In the genomic region with DNA sequence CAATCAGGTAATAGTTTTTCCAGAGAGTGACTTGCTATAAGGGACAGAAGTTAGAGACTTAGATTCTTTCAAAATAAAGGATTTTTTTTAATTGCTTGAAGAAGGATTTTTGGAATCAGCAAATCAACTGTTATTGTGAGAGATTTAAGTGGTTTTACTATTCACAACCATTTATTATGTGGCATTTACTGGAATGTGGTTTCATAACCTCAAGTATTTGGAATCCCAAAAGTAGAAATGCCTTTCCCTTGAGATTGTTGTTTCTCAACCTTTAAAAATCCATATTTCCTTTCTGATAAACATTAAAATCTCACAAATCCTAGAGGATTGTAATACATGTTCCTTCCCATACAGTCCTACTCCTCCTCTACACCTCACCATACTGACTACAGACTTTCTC, we compare ENCODE assay signal across 10 cellular contexts. TPM values are rescaled to one million over a fixed set of nuclear protein-coding genes. Genes with fewer than 3 reads are reported as not detected.
A peak's percentile ranks its signal among the peaks of the same experiment; 100 is the strongest.
DNase-seq lines count a peak whose midpoint lies in the region; FAIRE-seq and TF ChIP-seq lines count a peak whose summit lies in the region.
"Had no signal": no experiment of that assay in that cellular context is flagged by ENCODE, and none has a peak within 500 bp of the region (broad histone marks: within the 10 kb centered on the region; RNA-seq: fewer than 3 reads in every experiment).

No MANE protein-coding gene starts in this region.

- no peak overlapping the region for H3K27ac ChIP-seq in endothelial cell of umbilical vein (ENCODE audit: insufficient read depth, low read depth, low read length)

- H3K4me3 ChIP-seq in endothelial cell of umbilical vein (replicated peaks in 1 of 3; ENCODE audit: insufficient read depth in 1 of 3, low read depth in 1 of 3, low read length in 3 of 3) (no peak overlapping the region), skeletal muscle satellite cell (ENCODE audit: low read length) (no peak overlapping the region), BE2C (ENCODE audit: low read depth, low read length) (no peak overlapping the region)

- H3K4me2 ChIP-seq in endothelial cell of umbilical vein (ENCODE audit: insufficient read depth, low read length): no peak overlapping the region
- peak overlapping the region; percentile 45 for H3K4me2 ChIP-seq in skeletal muscle satellite cell (ENCODE audit: low read length)

- CTCF ChIA-PET in endothelial cell of umbilical vein (lab: Charles Lee): no interaction called here
- CTCF ChIA-PET in GM10248 (lab: Yijun Ruan, JAX): interaction anchor here (0.8 to 1.3 kb wide), 2 partner anchors 9 to 101 kb away, joined by 3 to 4 read pairs; no protein-coding TSS in a partner anchor

- BruUV-seq in endothelial cell of umbilical vein (replicated peaks; lab: Mats Ljungman, UMichigan): no TSS peak

- peaks cover 54% of the 10 kb centered on the region for H3K79me2 ChIP-seq in endothelial cell of umbilical vein (ENCODE audit: control insufficient read depth, insufficient read depth, low read length)

- TF ChIP-seq CTCF in endothelial cell of umbilical vein (IDR thresholded peaks at IDR 0.05; ENCODE audit: extremely low read depth in 1 of 2, insufficient read depth in 1 of 2, low read depth in 1 of 2, low read length in 2 of 2): no peak
- TF ChIP-seq CTCF in GM10248 (IDR thresholded peaks at IDR 0.05; ENCODE audit: control extremely low read depth, extremely low read depth, low read depth, missing control alignments): no peak
- TF ChIP-seq CTCF in BE2C (IDR thresholded peaks at IDR 0.05; ENCODE audit: low read depth, low read length): no peak

- POLR2A ChIA-PET in endothelial cell of umbilical vein (lab: Charles Lee) (no interaction called here), GM10248 (lab: Yijun Ruan, JAX) (interaction anchor here (1.5 kb wide), 1 partner anchor 27 kb away, joined by 3 read pairs; no protein-coding TSS in a partner anchor)

- peaks cover 12% of the 10 kb centered on the region for H3K4me1 ChIP-seq in endothelial cell of umbilical vein (ENCODE audit: control insufficient read depth, extremely low read depth, insufficient read depth, low read length)
- H3K4me1 ChIP-seq in skeletal muscle satellite cell (ENCODE audit: control insufficient read depth, insufficient read depth, low read length): peaks cover 36% of the 10 kb centered on the region
- no peaks in the 10 kb centered on the region for H3K4me1 ChIP-seq in BE2C

- dilution Hi-C loops in endothelial cell of umbilical vein (cut with MboI; ENCODE audit: extremely low pct_ligation_motif_present, low sequenced_read_pairs): no loop called here

- peak; percentile 76 for FAIRE-seq in RCC 7860 (lab: Jason Lieb, UNC)
- peak; percentile 28 for FAIRE-seq in endothelial cell of umbilical vein (lab: Jason Lieb, UNC)

- H2AFZ ChIP-seq in endothelial cell of umbilical vein (ENCODE audit: low read depth, low read length): no peak overlapping the region

- H3K27me3 ChIP-seq in endothelial cell of umbilical vein (ENCODE audit: control insufficient read depth in 2 of 2, insufficient read depth in 2 of 2, low read length in 2 of 2) (no peaks in the 10 kb centered on the region), skeletal muscle satellite cell (ENCODE audit: control insufficient read depth, insufficient read depth, low read length) (no peaks in the 10 kb centered on the region), BE2C (no peaks in the 10 kb centered on the region)

- no peaks in the 10 kb centered on the region for H4K20me1 ChIP-seq in endothelial cell of umbilical vein (replicated peaks; ENCODE audit: control insufficient read depth, extremely low read depth, insufficient read depth, low read length)

- intact Hi-C loops in endothelial cell of umbilical vein (cut with micrococcal nuclease): no loop called here

- no peaks in the 10 kb centered on the region for H3K9me1 ChIP-seq in endothelial cell of umbilical vein (replicated peaks; ENCODE audit: control insufficient read depth, extremely low read depth, insufficient read depth, low read length)

- peak; percentile 70 for DNase-seq in GM04503 (ENCODE audit: low read depth)
- DNase-seq in RCC 7860 (ENCODE audit: low spot score): no peak
- no peak for DNase-seq in endothelial cell of umbilical vein (ENCODE audit: low read depth, low spot score)
- no peak for DNase-seq in GM10248 (ENCODE audit: extremely low spot score)
- no peak for DNase-seq in HK-2 (ENCODE audit: unreplicated experiment)
- no peak for DNase-seq in BE2C
- DNase-seq: effector CD8-positive, alpha-beta T cell; islet precursor cell; NCI-H345 had no signal

- H3K9me3 ChIP-seq in endothelial cell of umbilical vein (replicated peaks; ENCODE audit: control insufficient read depth, insufficient read depth, low read length) (no peaks in the 10 kb centered on the region), skeletal muscle satellite cell (replicated peaks; ENCODE audit: low read length) (no peaks in the 10 kb centered on the region), BE2C (no peaks in the 10 kb centered on the region)

- no peak for TF ChIP-seq POLR2A in endothelial cell of umbilical vein (IDR thresholded peaks at IDR 0.05; ENCODE audit: low read depth, low read length)

- H3K36me3 ChIP-seq in endothelial cell of umbilical vein (ENCODE audit: control insufficient read depth in 2 of 2, extremely low read depth in 1 of 2, insufficient read depth in 2 of 2, low read length in 2 of 2): peaks cover 2 to 8% of the 10 kb centered on the region in 2 experiments
- H3K36me3 ChIP-seq in skeletal muscle satellite cell (ENCODE audit: insufficient read depth, low read length): peaks cover 24% of the 10 kb centered on the region
- no peaks in the 10 kb centered on the region for H3K36me3 ChIP-seq in BE2C

- H3K9ac ChIP-seq in endothelial cell of umbilical vein (replicated peaks; ENCODE audit: extremely low read depth, insufficient read depth, low read length): no peak overlapping the region
- H3K9ac ChIP-seq in skeletal muscle satellite cell (ENCODE audit: low read depth, low read length): peak overlapping the region; percentile 40

TF ChIP-seq in endothelial cell of umbilical vein, 7 proteins besides CTCF, POLR2A, EP300 and RAD21:
- no peak for TF ChIP-seq POLR2AphosphoS5 (IDR thresholded peaks at IDR 0.05; ENCODE audit: insufficient read depth, low read depth, low read length)
- TF ChIP-seq, protein P1, sequence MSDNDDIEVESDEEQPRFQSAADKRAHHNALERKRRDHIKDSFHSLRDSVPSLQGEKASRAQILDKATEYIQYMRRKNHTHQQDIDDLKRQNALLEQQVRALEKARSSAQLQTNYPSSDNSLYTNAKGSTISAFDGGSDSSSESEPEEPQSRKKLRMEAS (IDR thresholded peaks at IDR 0.05; ENCODE audit: insufficient read depth, insufficient read length): no peak
- TF ChIP-seq MYC (IDR thresholded peaks at IDR 0.05; ENCODE audit: low read depth, low read length): no peak
- no peak for TF ChIP-seq JUN (IDR thresholded peaks at IDR 0.05; ENCODE audit: borderline replicate concordance, insufficient read depth, insufficient read length, low read depth)
- TF ChIP-seq FOS (IDR thresholded peaks at IDR 0.05; ENCODE audit: borderline replicate concordance, insufficient read depth, low read length): no peak
- no peak for TF ChIP-seq GATA2 (IDR thresholded peaks at IDR 0.05; ENCODE audit: insufficient read depth, insufficient read length, low read depth, low read length)
- no peak for TF ChIP-seq EZH2 (IDR thresholded peaks at IDR 0.05; ENCODE audit: borderline replicate concordance, low read depth, low read length, severe bottlenecking)

RNA-seq across cellular contexts. Expression of a gene that starts 5.0 kb away (rescaled TPM):
- 83.2 and 88.2 TPM in 2 replicates for total RNA-seq in endothelial cell of umbilical vein
- 30.5 and 33.3 TPM in 2 replicates for polyA plus RNA-seq in endothelial cell of umbilical vein
- 45.6 and 55.5 TPM in 2 replicates for polyA plus RNA-seq in endothelial cell of umbilical vein (2011; cell fraction: cytosol; rRNA removed)
- polyA plus RNA-seq in endothelial cell of umbilical vein (2011; cell fraction: nucleus; rRNA removed): 85.4 and 95.5 TPM in 2 replicates
- 70.3 and 113 TPM in 2 replicates for polyA plus RNA-seq in endothelial cell of umbilical vein (2012)
- 36.8 and 37.6 TPM in 2 replicates for polyA minus RNA-seq in endothelial cell of umbilical vein
- polyA minus RNA-seq in endothelial cell of umbilical vein (2011; cell fraction: cytosol; rRNA and poly(A)+ RNA removed): 9.1 TPM
- 234 and 271 TPM in 2 replicates for polyA minus RNA-seq in endothelial cell of umbilical vein (2011; cell fraction: nucleus; rRNA and poly(A)+ RNA removed)
- 46.5 and 65.7 TPM in 2 replicates for total RNA-seq in skeletal muscle satellite cell (2012; rRNA removed)
- 16.7 TPM for polyA plus RNA-seq in BE2C (2012; ENCODE audit: insufficient read depth, insufficient read length, low read depth)
